15 cellular contexts compared by ENCODE assay signal in the genomic region with DNA sequence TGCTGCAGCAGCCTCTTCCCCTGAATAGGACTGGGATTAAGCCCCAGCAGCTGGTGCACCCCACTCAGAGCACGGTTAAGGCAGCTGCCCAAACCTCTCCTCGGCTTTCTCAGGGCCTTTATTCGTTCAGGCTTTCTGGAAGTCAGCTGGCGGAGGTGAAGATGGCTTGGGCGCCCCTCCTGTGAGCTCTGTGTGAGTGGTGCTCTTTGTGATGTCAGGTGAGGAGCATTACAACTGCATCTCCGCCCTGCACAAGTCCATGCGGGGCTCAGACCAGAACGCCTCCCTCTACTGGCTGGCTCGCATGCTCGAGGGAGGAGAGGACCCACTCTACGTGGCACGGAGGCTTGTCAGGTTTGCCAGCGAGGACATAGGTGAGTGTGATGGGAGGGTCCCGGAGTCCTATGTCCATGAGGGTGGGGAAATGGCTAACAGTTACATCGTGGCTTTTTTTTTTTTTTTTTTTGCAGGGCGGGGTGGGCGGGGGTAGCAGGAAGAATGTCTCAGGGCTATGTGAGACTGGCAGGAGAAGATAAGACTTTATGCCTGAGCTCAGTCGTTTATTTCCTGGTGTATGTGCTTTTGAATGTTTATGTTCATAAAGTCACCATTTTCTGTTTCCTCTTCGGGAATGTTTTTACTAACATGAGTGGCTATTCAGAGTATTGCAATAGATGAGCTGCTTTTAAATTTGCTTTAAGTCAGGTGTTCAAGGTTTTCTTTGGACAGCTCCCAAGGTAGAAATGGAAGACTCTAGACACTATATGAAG. TPM values are rescaled to one million over a fixed set of nuclear protein-coding genes. Genes with fewer than 3 reads are reported as not detected.
DNase-seq lines count a peak whose midpoint lies in the region; ATAC-seq and FAIRE-seq lines count a peak whose summit lies in the region.
"Had no signal": no experiment of that assay in that cellular context is flagged by ENCODE, and none has a peak within 500 bp of the region (broad histone marks: within the 10 kb centered on the region; RNA-seq: fewer than 3 reads in every experiment).

No MANE protein-coding gene starts in this region.

- no peaks in the 10 kb centered on the region for H3K27me3 ChIP-seq in small intestine (ENCODE audit: control insufficient read depth in 2 of 2, insufficient read depth in 2 of 2, low read length in 2 of 2)
- H3K27me3 ChIP-seq: ovary had no signal

- no peak for ATAC-seq in activated T-helper 17 cell treated with anti-CD3 and anti-CD28 coated beads, Interleukin-2, amount 50 U/mL, for 72 hours (replicated peaks)
- ATAC-seq in HG03354 (IDR thresholded peaks at IDR 0.05; ENCODE audit: poor library complexity, severe bottlenecking, unreplicated experiment), result no peak

- H3K27ac Mint-ChIP-seq in activated T-helper 17 cell treated with anti-CD3 and anti-CD28 coated beads, Interleukin-2, amount 50 U/mL, for 72 hours, result peak overlapping the region; percentile 57
- H3K27ac Mint-ChIP-seq: IgD-negative memory B cell had no signal

- no peak overlapping the region for H3K4me3 Mint-ChIP-seq in activated T-helper 17 cell treated with anti-CD3 and anti-CD28 coated beads, Interleukin-2, amount 50 U/mL, for 72 hours

- H3K36me3 ChIP-seq in small intestine (ENCODE audit: control insufficient read depth in 2 of 2, insufficient read depth in 2 of 2, low read length in 2 of 2), result peaks cover 6 to 12% of the 10 kb centered on the region in 2 donors
- H3K36me3 ChIP-seq: ovary had no signal

- H3K4me3 ChIP-seq in small intestine (ENCODE audit: low read depth in 1 of 2, low read length in 2 of 2), result no peak overlapping the region
- H3K4me3 ChIP-seq: ovary had no signal

- H3K36me3 Mint-ChIP-seq in activated T-helper 17 cell treated with anti-CD3 and anti-CD28 coated beads, Interleukin-2, amount 50 U/mL, for 72 hours (ENCODE audit: low read depth), result peaks cover 90% of the 10 kb centered on the region

- 35 to 46% (median 45%) methylated on average over 18 to 19 of the region's 19 CpGs for WGBS in small intestine, 3 donors

- no peaks in the 10 kb centered on the region for H3K9me3 ChIP-seq in small intestine (ENCODE audit: control insufficient read depth, low read depth)
- H3K9me3 ChIP-seq: ovary had no signal

- H3K4me1 ChIP-seq in small intestine (ENCODE audit: control insufficient read depth in 2 of 2, insufficient read depth in 1 of 2, low read depth in 1 of 2, low read length in 1 of 2), result peaks cover 0 to 3% of the 10 kb centered on the region in 2 donors

- no peak for FAIRE-seq in small intestine (lab: Jason Lieb, UNC)
- FAIRE-seq: A204.1 had no signal

- no peaks in the 10 kb centered on the region for H3K9me3 Mint-ChIP-seq in activated T-helper 17 cell treated with anti-CD3 and anti-CD28 coated beads, Interleukin-2, amount 50 U/mL, for 72 hours
- H3K9me3 Mint-ChIP-seq: IgD-negative memory B cell had no signal

- H3K27ac ChIP-seq in small intestine (ENCODE audit: low read depth in 1 of 2, low read length in 1 of 2), result peak overlapping the region in 1 of 2 donors; percentile 11
- H3K27ac ChIP-seq: ovary had no signal

- no peaks in the 10 kb centered on the region for H3K27me3 Mint-ChIP-seq in activated T-helper 17 cell treated with anti-CD3 and anti-CD28 coated beads, Interleukin-2, amount 50 U/mL, for 72 hours
- H3K27me3 Mint-ChIP-seq: IgD-negative memory B cell had no signal

- DNase-seq in NCI-H2171 treated with DMSO at 0.1 percent for 48 hours (lab: John Stamatoyannopoulos, UW) (peak; percentile 86), NCI-H2171 (lab: John Stamatoyannopoulos, UW) (no peak), iPS-NIHi7 (ENCODE audit: extremely low spot score) (peak; percentile 48), small intestine (peak; percentile 34), kidney tubule cell (ENCODE audit: low spot score) (no peak), NCI-H2196 (lab: John Stamatoyannopoulos, UW; ENCODE audit: unreplicated experiment) (no peak)
- DNase-seq: activated CD4-positive, alpha-beta T cell treated with anti-CD3 and anti-CD28 coated beads, Interleukin-2, amount 50 U/mL, for 4 hours; activated naive CD4-positive, alpha-beta T cell treated with Interleukin-2 at 50 U/mL for 16 hours; effector CD4-positive, alpha-beta T cell; ovary; trophoblast cell had no signal

- peaks cover 5% of the 10 kb centered on the region for H3K4me1 Mint-ChIP-seq in activated T-helper 17 cell treated with anti-CD3 and anti-CD28 coated beads, Interleukin-2, amount 50 U/mL, for 72 hours

RNA-seq across cellular contexts. Expression of a gene that starts 18.2 kb away (rescaled TPM):
- 10 to 100 TPM; 30.4 to 48.5 TPM for total RNA-seq in activated T-helper 17 cell treated with anti-CD3 and anti-CD28 coated beads, Interleukin-2, amount 50 U/mL, for 72 hours
- 10 to 100 TPM; 35.1 to 52.2 (median 45.4) TPM for polyA plus RNA-seq in small intestine

RNA-seq across cellular contexts. Expression of a gene that starts 32.7 kb away (rescaled TPM):
- total RNA-seq in activated T-helper 17 cell treated with anti-CD3 and anti-CD28 coated beads, Interleukin-2, amount 50 U/mL, for 72 hours, result under 1 TPM; 0.21 to 0.28 TPM
- polyA plus RNA-seq in small intestine, result under 1 TPM; under 0.01 to 0.37 (median 0.27) TPM

RNA-seq across cellular contexts. Expression of a gene that starts 58.3 kb away (rescaled TPM):
- total RNA-seq in activated T-helper 17 cell treated with anti-CD3 and anti-CD28 coated beads, Interleukin-2, amount 50 U/mL, for 72 hours, result 10 to 100 TPM; 33.4 to 67.8 TPM
- polyA plus RNA-seq in small intestine, result 100 to 1,000 TPM; 154 to 226 (median 169) TPM

Comparison
In these comparisons a context has a peak if more than half of its experiments do, and no peak if none do; other contexts are left out.
1. DNase-seq: peak in NCI-H2171 treated with DMSO at 0.1 percent for 48 hours (single experiment), iPS-NIHi7 (single experiment) and small intestine (single experiment); none in NCI-H2171 (single experiment), kidney tubule cell (single experiment) and NCI-H2196 (single experiment).